In the genomic region with DNA sequence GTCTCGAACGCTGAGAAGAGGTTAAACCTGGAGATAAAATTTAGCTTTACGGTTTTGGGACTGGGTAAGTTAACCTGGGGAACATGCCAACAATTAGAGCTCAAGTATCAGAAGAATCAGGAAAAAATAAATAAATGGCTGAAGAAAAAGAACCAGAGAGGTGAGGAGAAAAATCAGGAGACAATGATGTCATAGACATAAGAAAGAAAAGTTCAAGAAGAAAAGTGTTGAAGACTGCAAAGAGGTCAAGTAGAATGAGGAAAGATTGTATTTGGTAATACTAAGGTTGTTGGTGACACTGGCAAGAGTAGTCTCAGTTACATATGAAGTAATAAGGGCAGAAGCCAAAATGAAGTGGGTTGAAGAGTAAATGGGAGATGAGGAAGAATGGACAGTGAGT, we compare ENCODE assay signal across 2 cellular contexts.
TF ChIP-seq lines count a peak whose summit lies in the region.

No MANE protein-coding gene starts in this region.

TF ChIP-seq in HEK293, 187 proteins besides CTCF, POLR2A, EP300 and RAD21:
- 0 out of 2 replicates have a peak, but pooled peaks have one; percentile 11 for TF ChIP-seq ZNF629 (tag by site-specific recombination; IDR thresholded peaks at IDR 0.05)
- TF ChIP-seq, protein P1, sequence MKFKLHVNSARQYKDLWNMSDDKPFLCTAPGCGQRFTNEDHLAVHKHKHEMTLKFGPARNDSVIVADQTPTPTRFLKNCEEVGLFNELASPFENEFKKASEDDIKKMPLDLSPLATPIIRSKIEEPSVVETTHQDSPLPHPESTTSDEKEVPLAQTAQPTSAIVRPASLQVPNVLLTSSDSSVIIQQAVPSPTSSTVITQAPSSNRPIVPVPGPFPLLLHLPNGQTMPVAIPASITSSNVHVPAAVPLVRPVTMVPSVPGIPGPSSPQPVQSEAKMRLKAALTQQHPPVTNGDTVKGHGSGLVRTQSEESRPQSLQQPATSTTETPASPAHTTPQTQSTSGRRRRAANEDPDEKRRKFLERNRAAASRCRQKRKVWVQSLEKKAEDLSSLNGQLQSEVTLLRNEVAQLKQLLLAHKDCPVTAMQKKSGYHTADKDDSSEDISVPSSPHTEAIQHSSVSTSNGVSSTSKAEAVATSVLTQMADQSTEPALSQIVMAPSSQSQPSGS (tag by site-specific recombination; IDR thresholded peaks at IDR 0.05; ENCODE audit: low read depth): peak; percentile 92
- no peak for TF ChIP-seq ELK4 (IDR thresholded peaks at IDR 0.05; ENCODE audit: borderline replicate concordance, low read depth, low read length)
- TF ChIP-seq ZNF488 (tag by site-specific recombination; IDR thresholded peaks at IDR 0.05): no peak
- TF ChIP-seq ZNF623 (tag by site-specific recombination; IDR thresholded peaks at IDR 0.05): no peak

TF ChIP-seq in K562, 482 proteins besides CTCF, POLR2A, EP300 and RAD21:
- TF ChIP-seq, protein P2, sequence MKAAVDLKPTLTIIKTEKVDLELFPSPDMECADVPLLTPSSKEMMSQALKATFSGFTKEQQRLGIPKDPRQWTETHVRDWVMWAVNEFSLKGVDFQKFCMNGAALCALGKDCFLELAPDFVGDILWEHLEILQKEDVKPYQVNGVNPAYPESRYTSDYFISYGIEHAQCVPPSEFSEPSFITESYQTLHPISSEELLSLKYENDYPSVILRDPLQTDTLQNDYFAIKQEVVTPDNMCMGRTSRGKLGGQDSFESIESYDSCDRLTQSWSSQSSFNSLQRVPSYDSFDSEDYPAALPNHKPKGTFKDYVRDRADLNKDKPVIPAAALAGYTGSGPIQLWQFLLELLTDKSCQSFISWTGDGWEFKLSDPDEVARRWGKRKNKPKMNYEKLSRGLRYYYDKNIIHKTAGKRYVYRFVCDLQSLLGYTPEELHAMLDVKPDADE (conservative IDR thresholded peaks at IDR 0.05; ENCODE audit: control insufficient read depth, low read depth, low read length): no peak
- TF ChIP-seq, protein P3, sequence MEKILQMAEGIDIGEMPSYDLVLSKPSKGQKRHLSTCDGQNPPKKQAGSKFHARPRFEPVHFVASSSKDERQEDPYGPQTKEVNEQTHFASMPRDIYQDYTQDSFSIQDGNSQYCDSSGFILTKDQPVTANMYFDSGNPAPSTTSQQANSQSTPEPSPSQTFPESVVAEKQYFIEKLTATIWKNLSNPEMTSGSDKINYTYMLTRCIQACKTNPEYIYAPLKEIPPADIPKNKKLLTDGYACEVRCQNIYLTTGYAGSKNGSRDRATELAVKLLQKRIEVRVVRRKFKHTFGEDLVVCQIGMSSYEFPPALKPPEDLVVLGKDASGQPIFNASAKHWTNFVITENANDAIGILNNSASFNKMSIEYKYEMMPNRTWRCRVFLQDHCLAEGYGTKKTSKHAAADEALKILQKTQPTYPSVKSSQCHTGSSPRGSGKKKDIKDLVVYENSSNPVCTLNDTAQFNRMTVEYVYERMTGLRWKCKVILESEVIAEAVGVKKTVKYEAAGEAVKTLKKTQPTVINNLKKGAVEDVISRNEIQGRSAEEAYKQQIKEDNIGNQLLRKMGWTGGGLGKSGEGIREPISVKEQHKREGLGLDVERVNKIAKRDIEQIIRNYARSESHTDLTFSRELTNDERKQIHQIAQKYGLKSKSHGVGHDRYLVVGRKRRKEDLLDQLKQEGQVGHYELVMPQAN (IDR thresholded peaks at IDR 0.05; ENCODE audit: borderline replicate concordance): no peak
- no peak for TF ChIP-seq ZNF384 (IDR thresholded peaks at IDR 0.05; ENCODE audit: low read depth, low read length)
- no peak for TF ChIP-seq DIDO1 (tag; IDR thresholded peaks at IDR 0.05; ENCODE audit: low read depth)
- no peak for TF ChIP-seq HNRNPH1 (optimal IDR thresholded peaks at IDR 0.05; ENCODE audit: low read depth, low read length)
- TF ChIP-seq LARP7 (IDR thresholded peaks at IDR 0.05): 0 out of 2 replicates have a peak, but pooled peaks have one; percentile 27
- no peak for TF ChIP-seq KAT2B (IDR thresholded peaks at IDR 0.05; ENCODE audit: low read depth, low read length)
TF ChIP-seq in K562: peak in this region for 1.
